ENCODE assay signal across 1 cellular context in the genomic region with DNA sequence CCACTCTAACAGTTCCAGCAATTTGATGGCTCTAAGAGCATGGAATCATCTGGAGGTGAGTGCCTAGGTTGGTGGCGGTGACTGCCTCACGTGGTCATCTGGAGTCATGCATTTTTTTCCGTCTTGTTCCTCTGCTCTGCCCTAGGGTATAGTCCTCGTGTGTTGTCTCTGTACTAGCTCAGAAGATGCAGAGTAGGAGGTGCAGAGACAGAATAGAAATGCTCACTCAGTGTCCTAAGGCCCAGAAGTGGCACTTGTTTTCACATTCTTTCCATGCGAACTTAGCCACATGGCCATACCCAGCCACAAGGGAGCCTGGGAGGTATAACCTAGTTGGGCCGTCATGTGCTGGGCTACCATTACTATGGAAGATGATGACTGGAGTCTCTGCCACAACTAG.
A peak's percentile ranks its signal among the peaks of the same experiment; 100 is the strongest.
TF ChIP-seq lines count a peak whose summit lies in the region.

No MANE protein-coding gene starts in this region.

TF ChIP-seq in HEK293, 187 proteins besides CTCF, POLR2A, EP300 and RAD21 (continued from another document):
- TF ChIP-seq ZFP37 (tag by site-specific recombination; IDR thresholded peaks at IDR 0.05), result peak; percentile 89; the same call in 1 of the 2 replicates
